13 cellular contexts compared by ENCODE assay signal in genomic region chr11:91299980-91300379, GRCh38.
A peak's percentile ranks its signal among the peaks of the same experiment; 100 is the strongest.
DNase-seq lines count a peak whose midpoint lies in the region; ATAC-seq lines count a peak whose summit lies in the region.
"Had no signal": no experiment of that assay in that cellular context is flagged by ENCODE, and none has a peak within 500 bp of the region (broad histone marks: within the 10 kb centered on the region; RNA-seq: fewer than 3 reads in every experiment).

No MANE protein-coding gene starts in this region.

- no peaks in the 10 kb centered on the region for H3K36me3 ChIP-seq in mesenchymal stem cell (ENCODE audit: control insufficient read depth in 1 of 2, insufficient read depth in 2 of 2, low read depth in 1 of 2, low read length in 2 of 2)
- H3K36me3 ChIP-seq: right lobe of liver had no signal

- WGBS in mesenchymal stem cell, result 25% methylated on average over 1 of the region's 1 CpG

- no peak overlapping the region for H2AFZ ChIP-seq in mesenchymal stem cell (ENCODE audit: low read depth, low read length)

- H2BK120ac ChIP-seq in mesenchymal stem cell (ENCODE audit: low read depth, low read length), result no peak overlapping the region

- H3K4me1 ChIP-seq in mesenchymal stem cell (ENCODE audit: control insufficient read depth, insufficient read depth, low read depth, low read length), result no peaks in the 10 kb centered on the region
- H3K4me1 ChIP-seq: right lobe of liver had no signal

- no peak overlapping the region for H3K27ac ChIP-seq in mesenchymal stem cell (ENCODE audit: low read length, poor library complexity, severe bottlenecking)
- H3K27ac ChIP-seq: right lobe of liver had no signal

- no peaks in the 10 kb centered on the region for H3K27me3 ChIP-seq in mesenchymal stem cell (ENCODE audit: control insufficient read depth in 1 of 2, insufficient read depth in 1 of 2, low read length in 2 of 2)
- H3K27me3 ChIP-seq: right lobe of liver had no signal

- peak; percentile 71 for DNase-seq in OCI-M1 (lab: John Stamatoyannopoulos, UW)
- peak; percentile 49 for DNase-seq in mesenchymal stem cell
- no peak for DNase-seq in NCI-H345 treated with DMSO at 0.1 percent for 48 hours (lab: John Stamatoyannopoulos, UW; ENCODE audit: unreplicated experiment)
- no peak for DNase-seq in NCI-H526 (lab: John Stamatoyannopoulos, UW)
- no peak for DNase-seq in NCI-H1105 (lab: John Stamatoyannopoulos, UW)
- DNase-seq in posterior cingulate gyrus, result no peak
- DNase-seq: activated naive CD8-positive, alpha-beta T cell treated with anti-CD3 and anti-CD28 coated beads, Interleukin-2, amount 10 ng/mL, durations not matched to agents 7 days and 5 days; CD4-positive, alpha-beta T cell; NCI-H1417 treated with DMSO at 0.1 percent for 48 hours; right lobe of liver; trophoblast cell had no signal

- no peak overlapping the region for H2AK5ac ChIP-seq in mesenchymal stem cell (ENCODE audit: low read length, severe bottlenecking)

- no peak overlapping the region for H2BK12ac ChIP-seq in mesenchymal stem cell (ENCODE audit: low read length in 2 of 2)

- H4K91ac ChIP-seq in mesenchymal stem cell (ENCODE audit: low read length), result no peak overlapping the region

- no peaks in the 10 kb centered on the region for H3K9me3 ChIP-seq in mesenchymal stem cell (ENCODE audit: control insufficient read depth, low read length)
- H3K9me3 ChIP-seq: right lobe of liver had no signal

- no peak overlapping the region for H2BK5ac ChIP-seq in mesenchymal stem cell (ENCODE audit: low read depth, low read length, poor library complexity, severe bottlenecking)

- H3K4me3 ChIP-seq in mesenchymal stem cell (ENCODE audit: insufficient read depth in 1 of 2, low read depth in 1 of 2, low read length in 2 of 2), result no peak overlapping the region
- H3K4me3 ChIP-seq: right lobe of liver had no signal

- H3K14ac ChIP-seq in mesenchymal stem cell (ENCODE audit: low read length in 2 of 2), result no peak overlapping the region

- no peak overlapping the region for H3K18ac ChIP-seq in mesenchymal stem cell (ENCODE audit: low read depth in 1 of 2, low read length in 2 of 2)

- H4K8ac ChIP-seq in mesenchymal stem cell (ENCODE audit: low read length), result no peak overlapping the region

- no peak overlapping the region for H2BK15ac ChIP-seq in mesenchymal stem cell (ENCODE audit: low read depth, poor library complexity, severe bottlenecking)

- no peak overlapping the region for H3K23ac ChIP-seq in mesenchymal stem cell (ENCODE audit: low read length in 2 of 2)

- no peak overlapping the region for H3K4me2 ChIP-seq in mesenchymal stem cell (ENCODE audit: low read length, poor library complexity, severe bottlenecking)

- H3K4ac ChIP-seq in mesenchymal stem cell (ENCODE audit: low read depth in 1 of 2, low read length in 2 of 2), result no peak overlapping the region

- ATAC-seq in GM18868 (IDR thresholded peaks at IDR 0.05; ENCODE audit: unreplicated experiment), result peak; percentile 55
- peak; percentile 61 for ATAC-seq in HG02943 (IDR thresholded peaks at IDR 0.05; ENCODE audit: low read depth, unreplicated experiment)
- ATAC-seq: right lobe of liver had no signal

- no peaks in the 10 kb centered on the region for H3K79me1 ChIP-seq in mesenchymal stem cell (replicated peaks; ENCODE audit: low read length, poor library complexity, severe bottlenecking)

- no peak overlapping the region for H3K9ac ChIP-seq in mesenchymal stem cell (ENCODE audit: low read length)

- intact Hi-C loops in posterior cingulate gyrus (cut with DNase I), result no loop called here

Comparison
In these comparisons a context has a peak if more than half of its experiments do, and no peak if none do; other contexts are left out.
1. DNase-seq: peak in OCI-M1 (single experiment) and mesenchymal stem cell (single experiment); none in NCI-H345 treated with DMSO at 0.1 percent for 48 hours (single experiment), NCI-H526 (0 of 2), NCI-H1105 (single experiment) and posterior cingulate gyrus (0 of 10).